In the genomic region with DNA sequence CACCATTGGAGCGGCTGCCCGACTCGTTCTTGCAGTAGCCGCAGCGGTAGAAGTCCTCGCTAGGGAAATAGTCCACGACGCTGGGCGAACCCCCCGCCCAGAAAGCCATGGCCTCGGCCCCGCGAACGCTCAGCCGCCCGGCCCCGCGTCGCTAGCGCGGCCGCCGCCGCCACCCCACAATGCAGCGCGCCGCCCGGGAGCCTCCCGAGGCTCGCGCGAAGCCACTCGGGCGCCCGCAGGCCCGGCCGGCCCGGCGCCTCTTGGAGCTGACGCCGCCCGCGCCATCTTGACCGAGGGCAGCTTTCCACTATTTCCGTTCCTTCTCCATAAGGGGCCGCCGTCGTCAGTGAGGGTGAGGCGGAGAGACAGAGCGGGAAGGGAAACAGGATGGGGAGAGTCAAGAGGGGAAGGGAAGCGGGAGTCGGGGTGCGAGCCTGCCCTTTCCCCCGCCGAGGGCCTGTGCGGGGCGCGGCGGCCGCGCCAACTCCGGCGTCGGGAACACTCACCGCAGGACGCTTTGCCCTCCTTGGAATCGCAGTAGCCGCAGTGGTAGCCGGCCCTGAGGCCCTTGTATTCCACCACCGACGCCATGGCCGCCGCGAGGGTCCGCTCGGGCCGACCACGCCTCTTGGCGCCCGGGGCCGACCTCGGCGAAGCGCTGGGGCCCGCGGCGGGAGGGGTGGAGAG, we compare ENCODE assay signal across 1 cellular context.
A peak's percentile ranks its signal among the peaks of the same experiment; 100 is the strongest.
TF ChIP-seq lines count a peak whose summit lies in the region.

ATE1 (minus strand) TSS at position 191 of the 687 bp plus-strand sequence; CDS start at position 109, 82 bp downstream.

TF ChIP-seq in HCT116, 20 proteins besides CTCF, POLR2A, EP300 and RAD21 (continued from another document):
- TF ChIP-seq SIN3A (IDR thresholded peaks at IDR 0.05; ENCODE audit: low read depth) (peak; percentile 43), FOSL1 (IDR thresholded peaks at IDR 0.05; ENCODE audit: low read depth) (peak; percentile 14; the same call in 1 of the 2 replicates), ZFX (IDR thresholded peaks at IDR 0.05) (peak; percentile 99), ATF3 (IDR thresholded peaks at IDR 0.05) (no peak), TCF7L2 (IDR thresholded peaks at IDR 0.05; ENCODE audit: borderline replicate concordance, extremely low read depth, insufficient read depth, insufficient read length) (peak; percentile 93), EZH2 (IDR thresholded peaks at IDR 0.05) (no peak), ZNF274 (IDR thresholded peaks at IDR 0.05; ENCODE audit: low read depth, low read length) (no peak), CBX3 (IDR thresholded peaks at IDR 0.05; ENCODE audit: low read depth) (peak; percentile 79; the same call in 1 of the 2 replicates), POLR2AphosphoS5 (IDR thresholded peaks at IDR 0.05; ENCODE audit: low read depth, low read length) (peak; percentile 95), EGR1 (IDR thresholded peaks at IDR 0.05; ENCODE audit: low read depth) (peak; percentile 48; the same call in 1 of the 2 replicates)
